Comparison of ENCODE assay signal across 8 cellular contexts in genomic region chr3:179046497-179047353, GRCh38. TPM values are rescaled to one million over a fixed set of nuclear protein-coding genes. Genes with fewer than 3 reads are reported as not detected.
DNase-seq lines count a peak whose midpoint lies in the region; ATAC-seq, FAIRE-seq and TF ChIP-seq lines count a peak whose summit lies in the region.

No MANE protein-coding gene starts in this region.

- RAD21 ChIA-PET in GM12878 (lab: Charles Lee; ENCODE audit: unreplicated experiment), result interaction anchor here (0.7 to 6.7 kb wide), 24 partner anchors 9 to 533 kb away, joined by 3 to 231 read pairs (median 4); partner anchors contain the start of genes ACTL6A, MFN1, PIK3CA and ZMAT3

- under 1% methylated on average over 8 of the region's 8 CpGs for WGBS in GM12878 (ENCODE audit: insufficient coverage, insufficient replicate concordance, low lambda C conversion rate, missing lambda C conversion rate)
- 93% methylated on average over 8 of the region's 8 CpGs for WGBS in hepatocyte (ENCODE audit: low lambda C conversion rate, missing lambda C conversion rate)

- TSS peak; percentile 90 for BruUV-seq in GM12878 (replicated peaks; lab: Mats Ljungman, UMichigan)

- SMC1A ChIA-PET in GM12878 (lab: Charles Lee; ENCODE audit: uncharacterized antibody, unreplicated experiment), result interaction anchor here (0.7 to 4.9 kb wide), 22 partner anchors 10 to 275 kb away, joined by 3 to 225 read pairs (median 5); partner anchors contain the start of genes PIK3CA and ZMAT3

- peak overlapping the region; percentile 48 for H2AFZ ChIP-seq in GM12878 (ENCODE audit: control insufficient read depth, low read depth, low read length)
- H2AFZ ChIP-seq in hepatocyte, result no peak overlapping the region

- no peaks in the 10 kb centered on the region for H3K9me3 Mint-ChIP-seq in CD8-positive, alpha-beta T cell
- H3K9me3 Mint-ChIP-seq in activated T-cell treated with anti-CD3 and anti-CD28 coated beads, Interleukin-2, amount 50 U/mL, for 4 hours, result no peaks in the 10 kb centered on the region

- H3K9me2 ChIP-seq in hepatocyte (replicated peaks; ENCODE audit: insufficient read depth), result no peaks in the 10 kb centered on the region

- H3K9ac ChIP-seq in GM12878 (ENCODE audit: control insufficient read depth, insufficient read depth, low read length), result peak overlapping the region; percentile 60

- no peaks in the 10 kb centered on the region for H3K27me3 ChIP-seq in CD8-positive, alpha-beta T cell (ENCODE audit: insufficient read depth, low read length)
- H3K27me3 ChIP-seq in GM12878 (replicated peaks in 1 of 2; ENCODE audit: control insufficient read depth in 2 of 2, insufficient read depth in 2 of 2, low read length in 1 of 2), result no peaks in the 10 kb centered on the region
- no peaks in the 10 kb centered on the region for H3K27me3 ChIP-seq in hepatocyte

- no peak overlapping the region for H3K27ac ChIP-seq in CD8-positive, alpha-beta T cell (ENCODE audit: low read depth, low read length)
- H3K27ac ChIP-seq in GM12878 (ENCODE audit: control insufficient read depth, insufficient read depth) (peak overlapping the region; percentile 84), hepatocyte (no peak overlapping the region)

- no peak overlapping the region for H3K4me3 Mint-ChIP-seq in CD8-positive, alpha-beta T cell
- H3K4me3 Mint-ChIP-seq in activated T-cell treated with anti-CD3 and anti-CD28 coated beads, Interleukin-2, amount 50 U/mL, for 4 hours, result no peak overlapping the region

- H3K27ac Mint-ChIP-seq in CD8-positive, alpha-beta T cell, result peak overlapping the region; percentile 6

- H3K4me1 Mint-ChIP-seq in CD8-positive, alpha-beta T cell (ENCODE audit: low read depth), result peaks cover 44% of the 10 kb centered on the region
- peaks cover 40% of the 10 kb centered on the region for H3K4me1 Mint-ChIP-seq in activated T-cell treated with anti-CD3 and anti-CD28 coated beads, Interleukin-2, amount 50 U/mL, for 4 hours (ENCODE audit: low read depth)

- CTCF ChIA-PET in CD8-positive, alpha-beta T cell (lab: Charles Lee), result interaction anchor here (0.8 to 2.3 kb wide), 4 partner anchors 10 to 269 kb away, joined by 3 to 8 read pairs (median 4); no protein-coding TSS in a partner anchor
- CTCF ChIA-PET in GM12878 (lab: Yijun Ruan, JAX), result interaction anchor here (0.9 to 5.4 kb wide), 20 partner anchors 9 to 300 kb away, joined by 3 to 124 read pairs (median 4); partner anchors contain the start of genes MFN1 and ZMAT3

- TF ChIP-seq POLR2A in GM12878 (IDR thresholded peaks at IDR 0.05; ENCODE audit: low read depth, low read length), result peak; percentile 40

- H3K36me3 ChIP-seq in CD8-positive, alpha-beta T cell (ENCODE audit: insufficient read depth, low read length), result no peaks in the 10 kb centered on the region
- H3K36me3 ChIP-seq in GM12878 (ENCODE audit: control insufficient read depth in 2 of 2, insufficient read depth in 2 of 2, low read length in 1 of 2) (no peaks in the 10 kb centered on the region; a peak in 1 of 4 replicates), hepatocyte (replicated peaks; ENCODE audit: insufficient read depth, low read depth) (no peaks in the 10 kb centered on the region)

- no peaks in the 10 kb centered on the region for H4K20me1 ChIP-seq in GM12878 (ENCODE audit: control insufficient read depth, insufficient read depth)
- no peaks in the 10 kb centered on the region for H4K20me1 ChIP-seq in hepatocyte (ENCODE audit: insufficient read depth, poor library complexity, severe bottlenecking)

- no peak for DNase-seq in CD8-positive, alpha-beta T cell
- peak; percentile 89 for DNase-seq in GM12878 (ENCODE audit: low read depth, low spot score)
- no peak for DNase-seq in SKM-1 treated with dmso at 0.1 percent for 144 hours (lab: John Stamatoyannopoulos, UW; ENCODE audit: unreplicated experiment)
- no peak for DNase-seq in AG08395 (ENCODE audit: low spot score)
- no peak for DNase-seq in hepatocyte (ENCODE audit: low spot score)
- no peak for DNase-seq in activated T-cell treated with anti-CD3 and anti-CD28 coated beads, Interleukin-2, amount 50 U/mL, for 4 hours

- H3K79me2 ChIP-seq in GM12878 (ENCODE audit: control insufficient read depth, insufficient read depth, low read length), result peaks cover 65% of the 10 kb centered on the region
- peaks cover 73% of the 10 kb centered on the region for H3K79me2 ChIP-seq in hepatocyte

- no peak for ATAC-seq in CD8-positive, alpha-beta T cell
- peak; percentile 88 for ATAC-seq in GM19324 (IDR thresholded peaks at IDR 0.05; ENCODE audit: low FRiP score, unreplicated experiment)
- peak; percentile 77 for ATAC-seq in HG03066 (IDR thresholded peaks at IDR 0.05; ENCODE audit: low read depth, unreplicated experiment)
- ATAC-seq in GM12878, result peak; percentile 86
- ATAC-seq in activated T-cell treated with anti-CD3 and anti-CD28 coated beads, Interleukin-2, amount 50 U/mL, for 4 hours, result no peak

- no peak overlapping the region for H3K4me3 ChIP-seq in CD8-positive, alpha-beta T cell (ENCODE audit: low read depth, low read length)
- H3K4me3 ChIP-seq in GM12878 (peak overlapping the region; percentile 10; the same call in 1 of the 2 replicates), hepatocyte (no peak overlapping the region)

- peaks cover 22% of the 10 kb centered on the region for H3K36me3 Mint-ChIP-seq in CD8-positive, alpha-beta T cell
- peaks cover 33% of the 10 kb centered on the region for H3K36me3 Mint-ChIP-seq in activated T-cell treated with anti-CD3 and anti-CD28 coated beads, Interleukin-2, amount 50 U/mL, for 4 hours (ENCODE audit: insufficient read depth)

- H3K4me1 ChIP-seq in CD8-positive, alpha-beta T cell (ENCODE audit: insufficient read depth, low read length), result peaks cover 11% of the 10 kb centered on the region
- peaks cover 22% of the 10 kb centered on the region for H3K4me1 ChIP-seq in GM12878 (ENCODE audit: control insufficient read depth, insufficient read depth, low read length)
- no peaks in the 10 kb centered on the region for H3K4me1 ChIP-seq in hepatocyte (ENCODE audit: insufficient read depth)

- POLR2A ChIA-PET in CD8-positive, alpha-beta T cell (lab: Charles Lee), result interaction anchor here (0.6 to 1.2 kb wide), 2 partner anchors 9 to 33 kb away, joined by 3 read pairs; no protein-coding TSS in a partner anchor
- POLR2A ChIA-PET in GM12878 (lab: Charles Lee), result interaction anchor here (0.5 to 6.8 kb wide), 10 partner anchors 15 to 423 kb away, joined by 3 to 138 read pairs (median 4); partner anchors contain the start of gene ZMAT3

- in situ Hi-C loops in GM12878 (cut with MboI), result no loop called here

- TF ChIP-seq EP300 in GM12878 (IDR thresholded peaks at IDR 0.05; ENCODE audit: borderline replicate concordance in 1 of 2, control insufficient read depth in 1 of 2, low read depth in 2 of 2, low read length in 2 of 2), result peak in 1 of 2 experiments; percentile 75; a peak in 2 of 4 replicates

- H3K4me2 ChIP-seq in GM12878 (ENCODE audit: control insufficient read depth, insufficient read depth) (peak overlapping the region; percentile 90), hepatocyte (no peak overlapping the region)

- no peak for FAIRE-seq in GM12878 (lab: Jason Lieb, UNC)

- TF ChIP-seq RAD21 in GM12878 (IDR thresholded peaks at IDR 0.05; ENCODE audit: insufficient read depth, low read depth, low read length), result no peak

- no peak for TF ChIP-seq CTCF in CD8-positive, alpha-beta T cell (IDR thresholded peaks at IDR 0.05)
- TF ChIP-seq CTCF in GM12878 (IDR thresholded peaks at IDR 0.05 in 2 of 3, conservative IDR thresholded peaks at IDR 0.05 in 1 of 3; ENCODE audit: control insufficient read depth in 2 of 3, extremely low read depth in 1 of 3, insufficient read depth in 1 of 3, low read depth in 3 of 3, low read length in 3 of 3), result peak; percentile 8 to 30 (median 24); a peak in 1 of 6 replicates
- TF ChIP-seq CTCF in hepatocyte (IDR thresholded peaks at IDR 0.05; ENCODE audit: poor library complexity), result no peak

- H3K9me3 ChIP-seq in CD8-positive, alpha-beta T cell (ENCODE audit: low read length), result no peaks in the 10 kb centered on the region
- H3K9me3 ChIP-seq in GM12878 (replicated peaks; ENCODE audit: control insufficient read depth, insufficient read depth, low read length) (peaks cover 2% of the 10 kb centered on the region; the same call in 2 of the 3 replicates), hepatocyte (ENCODE audit: low read depth) (no peaks in the 10 kb centered on the region)

- intact Hi-C loops in CD8-positive, alpha-beta T cell (cut with DNase I, micrococcal nuclease), result no loop called here
- intact Hi-C loops in GM12878 (cut with micrococcal nuclease; ENCODE audit: unreplicated experiment), result loop anchor here (1.0 to 2.0 kb wide), 4 partner anchors 20 to 103 kb away; partner anchors contain the start of gene ZMAT3

- H3K27me3 Mint-ChIP-seq in CD8-positive, alpha-beta T cell (ENCODE audit: low read depth), result no peaks in the 10 kb centered on the region
- no peaks in the 10 kb centered on the region for H3K27me3 Mint-ChIP-seq in activated T-cell treated with anti-CD3 and anti-CD28 coated beads, Interleukin-2, amount 50 U/mL, for 4 hours (ENCODE audit: low read depth)

TF ChIP-seq in GM12878, 131 proteins besides CTCF, POLR2A, EP300 and RAD21 (continues in another document):
- TF ChIP-seq TCF7 (IDR thresholded peaks at IDR 0.05; ENCODE audit: borderline replicate concordance), result no peak

RNA-seq across cellular contexts. Expression of gene ZMAT3, which starts 24.9 kb away (rescaled TPM):
- 1 to 10 TPM; 8.7 to 9.4 TPM for total RNA-seq in CD8-positive, alpha-beta T cell
- 70.3 and 76.3 TPM in 2 replicates for total RNA-seq in GM12878 (2013; cell fraction: nucleolus; rRNA removed)
- total RNA-seq in GM12878 (2014; rRNA removed) (13.4 and 16.5 TPM in 2 replicates), GM12878 (2014; rRNA removed; fragmentation: Illumina TruSeq; extraction: Trizol) (24.3 and 27.2 TPM in 2 replicates), GM12878 (2021) (41.7 and 46.8 TPM in 2 replicates), hepatocyte (21.4 and 24.0 TPM in 2 replicates)
- polyA plus RNA-seq in GM12878 (2011; ENCODE audit: low read depth), result 14.5 TPM
- polyA plus RNA-seq in GM12878 (2011; rRNA removed) (55.9 and 71.3 TPM in 2 replicates), GM12878 (2014; fragmentation: Illumina TruSeq; extraction: Trizol) (31.8 and 39.9 TPM in 2 replicates), GM12878 (2014; fragmentation: Nextera tagmentation; extraction: Ambion mirVana) (10 to 100 TPM in 1 of 2 experiments, 1 to 10 TPM in 1; 6.2 to 10.4 TPM), GM12878 (2014; rRNA removed) (17.0 and 22.3 TPM in 2 replicates), GM12878 (2016; fragmentation: Nextera tagmentation; extraction: Ambion mirVana) (10 to 100 TPM; 27.3 to 30.8 TPM), hepatocyte (17.9 and 18.8 TPM in 2 replicates)
- polyA plus RNA-seq in GM12878 (2011; cell fraction: cytosol; rRNA removed), result 34.0 and 42.8 TPM in 2 replicates
- polyA plus RNA-seq in GM12878 (2011; cell fraction: nucleus; rRNA removed), result 20.6 and 26.7 TPM in 2 replicates
- 23.6 and 25.6 TPM in 2 replicates for polyA plus RNA-seq in GM12878 (2012)
- 151 and 197 TPM in 2 replicates for polyA minus RNA-seq in GM12878 (2011; rRNA and poly(A)+ RNA removed)
- polyA minus RNA-seq in GM12878 (2011; cell fraction: cytosol; rRNA and poly(A)+ RNA removed), result 51.8 and 67.6 TPM in 2 replicates
- polyA minus RNA-seq in GM12878 (2011; cell fraction: nucleus; rRNA and poly(A)+ RNA removed), result 49.3 and 82.5 TPM in 2 replicates
- 10 to 100 TPM in 1 of 3 donors, 1 to 10 TPM in 2; 9.3 to 13.5 (median 9.7) TPM for total RNA-seq in activated T-cell treated with anti-CD3 and anti-CD28 coated beads, Interleukin-2, amount 50 U/mL, for 4 hours

Comparison
In these comparisons a context has a peak if more than half of its experiments do, and no peak if none do; other contexts are left out.
1. ATAC-seq: peak in GM19324 (single experiment), HG03066 (single experiment) and GM12878 (single experiment); none in CD8-positive, alpha-beta T cell (single experiment) and activated T-cell treated with anti-CD3 and anti-CD28 coated beads, Interleukin-2, amount 50 U/mL, for 4 hours (0 of 2).
2. CTCF ChIP-seq: peak in GM12878 (3 of 3); none in CD8-positive, alpha-beta T cell (single experiment) and hepatocyte (single experiment).